9 cellular contexts compared by ENCODE assay signal in the genomic region with DNA sequence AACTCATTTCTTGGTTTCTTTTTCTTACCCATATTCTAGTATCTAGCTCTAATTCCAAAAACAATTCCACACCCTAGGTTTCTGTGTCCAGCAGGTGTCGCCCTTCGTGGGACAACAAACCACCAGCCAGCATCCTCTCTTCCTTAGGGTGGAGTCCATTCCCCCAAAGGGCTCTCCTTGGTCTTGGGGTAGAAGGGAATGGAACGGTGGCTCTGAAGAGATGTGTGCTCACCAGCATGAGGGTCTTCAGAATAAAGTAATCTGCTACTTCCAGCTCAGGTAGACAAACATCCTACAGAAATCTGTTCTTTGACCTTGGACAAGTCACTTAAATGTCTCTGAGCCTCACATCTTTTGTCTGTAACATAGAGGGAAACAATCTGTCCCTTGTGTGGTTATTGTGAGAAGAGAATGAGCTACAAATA. TPM values are rescaled to one million over a fixed set of nuclear protein-coding genes. Genes with fewer than 3 reads are reported as not detected.
DNase-seq lines count a peak whose midpoint lies in the region; ATAC-seq and TF ChIP-seq lines count a peak whose summit lies in the region.
"Had no signal": no experiment of that assay in that cellular context is flagged by ENCODE, and none has a peak within 500 bp of the region (broad histone marks: within the 10 kb centered on the region; RNA-seq: fewer than 3 reads in every experiment).

No MANE protein-coding gene starts in this region.

- H3K4me3 ChIP-seq in CD8-positive, alpha-beta memory T cell (ENCODE audit: low read length): no peak overlapping the region
- H3K4me3 ChIP-seq in Peyer's patch (no peak overlapping the region), fibroblast of pulmonary artery (replicated peaks; ENCODE audit: low read depth, low read length) (no peak overlapping the region), neuronal stem cell (ENCODE audit: low read length in 2 of 2) (no peak overlapping the region)

- TF ChIP-seq CTCF in Peyer's patch (IDR thresholded peaks at IDR 0.05): peak; percentile 74 to 86 (median 82)
- peak; percentile 92 for TF ChIP-seq CTCF in fibroblast of pulmonary artery (IDR thresholded peaks at IDR 0.05; ENCODE audit: low read length, missing control alignments)

- no peak overlapping the region for H4K8ac ChIP-seq in neuronal stem cell (ENCODE audit: low read depth, low read length)

- no peak overlapping the region for H3K23ac ChIP-seq in neuronal stem cell (ENCODE audit: low read depth, low read length, poor library complexity)

- no peak overlapping the region for H3K4me3 Mint-ChIP-seq in CD8-positive, alpha-beta memory T cell
- no peak overlapping the region for H3K4me3 Mint-ChIP-seq in activated T-cell treated with anti-CD3 and anti-CD28 coated beads, Interleukin-2, amount 50 U/mL, for 72 hours
- H3K4me3 Mint-ChIP-seq: T-helper 1 cell treated with Interleukin-12 subunit alpha and Interleukin-12 subunit beta and Interleukin-4 antibody, amounts not matched to agents 30 μg/mL and 1 μg/mL, for 36 hours had no signal

- peak; percentile 60 to 84 (median 68) for DNase-seq in CD8-positive, alpha-beta memory T cell
- DNase-seq in HT-29 (ENCODE audit: low spot score) (peak; percentile 76), Peyer's patch (peak; percentile 80 to 94 (median 92)), fibroblast of pulmonary artery (ENCODE audit: low read depth) (peak; percentile 85), neuronal stem cell (ENCODE audit: low spot score) (peak; percentile 67), superior temporal gyrus (ENCODE audit: extremely low spot score) (peak; percentile 86)
- DNase-seq in activated T-cell treated with anti-CD3 and anti-CD28 coated beads, Interleukin-2, amount 50 U/mL, for 72 hours: peak; percentile 72 to 73

- H2BK5ac ChIP-seq in neuronal stem cell (ENCODE audit: low read length): no peak overlapping the region

- no peaks in the 10 kb centered on the region for H3K36me3 ChIP-seq in CD8-positive, alpha-beta memory T cell (ENCODE audit: insufficient read depth, low read length)
- H3K36me3 ChIP-seq in Peyer's patch: no peaks in the 10 kb centered on the region
- H3K36me3 ChIP-seq in neuronal stem cell (replicated peaks in 1 of 2; ENCODE audit: control insufficient read depth in 2 of 2, insufficient read depth in 2 of 2, low read length in 2 of 2): no peaks in the 10 kb centered on the region

- no peaks in the 10 kb centered on the region for H3K9me3 ChIP-seq in CD8-positive, alpha-beta memory T cell (ENCODE audit: low read length)
- H3K9me3 ChIP-seq in Peyer's patch (no peaks in the 10 kb centered on the region), neuronal stem cell (replicated peaks in 1 of 2; ENCODE audit: control insufficient read depth in 2 of 2, insufficient read depth in 1 of 2, low read depth in 1 of 2, low read length in 2 of 2) (no peaks in the 10 kb centered on the region)

- CTCF ChIA-PET in CD8-positive, alpha-beta memory T cell (lab: Charles Lee): interaction anchor here (0.6 to 7.1 kb wide), 23 partner anchors 10 to 184 kb away, joined by 3 to 162 read pairs (median 4); partner anchors contain the start of genes BRD2, HLA-DMA, PSMB9 and TAP1

- H2BK120ac ChIP-seq in neuronal stem cell (ENCODE audit: low read depth, low read length): no peak overlapping the region

- no peak overlapping the region for H3K27ac ChIP-seq in CD8-positive, alpha-beta memory T cell (ENCODE audit: low read depth, low read length)
- peak overlapping the region in 1 of 4 donors; percentile 57 for H3K27ac ChIP-seq in Peyer's patch
- no peak overlapping the region for H3K27ac ChIP-seq in neuronal stem cell (replicated peaks; ENCODE audit: low read length)

- H3K9me3 Mint-ChIP-seq in CD8-positive, alpha-beta memory T cell: no peaks in the 10 kb centered on the region
- no peaks in the 10 kb centered on the region for H3K9me3 Mint-ChIP-seq in activated T-cell treated with anti-CD3 and anti-CD28 coated beads, Interleukin-2, amount 50 U/mL, for 72 hours
- H3K9me3 Mint-ChIP-seq: T-helper 1 cell treated with Interleukin-12 subunit alpha and Interleukin-12 subunit beta and Interleukin-4 antibody, amounts not matched to agents 30 μg/mL and 1 μg/mL, for 36 hours had no signal

- H3K4ac ChIP-seq in neuronal stem cell (ENCODE audit: low read length): no peak overlapping the region

- H3K27ac Mint-ChIP-seq in CD8-positive, alpha-beta memory T cell: peak overlapping the region in 1 of 8 donors; percentile 24
- H3K27ac Mint-ChIP-seq in activated T-cell treated with anti-CD3 and anti-CD28 coated beads, Interleukin-2, amount 50 U/mL, for 72 hours: no peak overlapping the region
- H3K27ac Mint-ChIP-seq: T-helper 1 cell treated with Interleukin-12 subunit alpha and Interleukin-12 subunit beta and Interleukin-4 antibody, amounts not matched to agents 30 μg/mL and 1 μg/mL, for 36 hours had no signal

- TF ChIP-seq POLR2A in Peyer's patch (IDR thresholded peaks at IDR 0.05): no peak

- H2BK12ac ChIP-seq in neuronal stem cell (ENCODE audit: low read length): no peak overlapping the region

- peak; percentile 44 to 54 for ATAC-seq in activated T-cell treated with anti-CD3 and anti-CD28 coated beads, Interleukin-2, amount 50 U/mL, for 72 hours (replicated peaks in 1 of 2)
- ATAC-seq in HG03159 (IDR thresholded peaks at IDR 0.05; ENCODE audit: unreplicated experiment): no peak

- H3K4me2 ChIP-seq in neuronal stem cell (ENCODE audit: insufficient read depth, low read length, poor library complexity, severe bottlenecking): no peak overlapping the region

- no peak overlapping the region for H3K18ac ChIP-seq in neuronal stem cell (ENCODE audit: low read length)

- no peak overlapping the region for H2AK5ac ChIP-seq in neuronal stem cell (ENCODE audit: low read depth, low read length)

- no peaks in the 10 kb centered on the region for H3K79me1 ChIP-seq in neuronal stem cell (ENCODE audit: low read depth, low read length)

- H2AFZ ChIP-seq in neuronal stem cell (ENCODE audit: low read length): no peak overlapping the region

- no CpG with 5 or more reads among the region's 3 CpGs for WGBS in neuronal stem cell (ENCODE audit: extremely low coverage in 2 of 2, insufficient read length in 2 of 2, insufficient replicate concordance in 1 of 2), 2 donors

- H3K14ac ChIP-seq in neuronal stem cell (ENCODE audit: low read length): no peak overlapping the region

- H2BK15ac ChIP-seq in neuronal stem cell (ENCODE audit: low read length): no peak overlapping the region

- no peak overlapping the region for H4K91ac ChIP-seq in neuronal stem cell (ENCODE audit: low read depth, low read length, poor library complexity)

- peaks cover 0 to 2% of the 10 kb centered on the region in 2 donors for H3K27me3 Mint-ChIP-seq in CD8-positive, alpha-beta memory T cell
- no peaks in the 10 kb centered on the region for H3K27me3 Mint-ChIP-seq in activated T-cell treated with anti-CD3 and anti-CD28 coated beads, Interleukin-2, amount 50 U/mL, for 72 hours (ENCODE audit: low read depth)

- no peaks in the 10 kb centered on the region for H3K27me3 ChIP-seq in CD8-positive, alpha-beta memory T cell (ENCODE audit: insufficient read depth, low read length, poor library complexity, severe bottlenecking)
- H3K27me3 ChIP-seq in Peyer's patch: no peaks in the 10 kb centered on the region
- peaks cover 0 to 51% (median 0%) of the 10 kb centered on the region in 3 experiments for H3K27me3 ChIP-seq in neuronal stem cell (ENCODE audit: control insufficient read depth in 3 of 3, insufficient read depth in 3 of 3, low read depth in 1 of 3, low read length in 3 of 3)

- POLR2A ChIA-PET in CD8-positive, alpha-beta memory T cell (lab: Charles Lee): interaction anchor here (0.6 to 2.1 kb wide), 10 partner anchors 12 to 856 kb away, joined by 3 to 23 read pairs (median 4); partner anchors contain the start of gene HLA-DMA

- no peaks in the 10 kb centered on the region for H3K4me1 ChIP-seq in CD8-positive, alpha-beta memory T cell (ENCODE audit: insufficient read depth, low read length)
- H3K4me1 ChIP-seq in Peyer's patch (no peaks in the 10 kb centered on the region), neuronal stem cell (ENCODE audit: control insufficient read depth in 2 of 2, insufficient read depth in 1 of 2, low read depth in 1 of 2, low read length in 2 of 2) (no peaks in the 10 kb centered on the region)

- no peak overlapping the region for H3K9ac ChIP-seq in neuronal stem cell (ENCODE audit: low read depth, low read length, poor library complexity)

- H3K36me3 Mint-ChIP-seq in CD8-positive, alpha-beta memory T cell: peaks cover 7 to 25% (median 9%) of the 10 kb centered on the region in 3 donors
- H3K36me3 Mint-ChIP-seq in activated T-cell treated with anti-CD3 and anti-CD28 coated beads, Interleukin-2, amount 50 U/mL, for 72 hours (ENCODE audit: insufficient read depth in 2 of 2): no peaks in the 10 kb centered on the region

- peaks cover 6 to 10% (median 7%) of the 10 kb centered on the region in 3 donors for H3K4me1 Mint-ChIP-seq in CD8-positive, alpha-beta memory T cell
- H3K4me1 Mint-ChIP-seq in activated T-cell treated with anti-CD3 and anti-CD28 coated beads, Interleukin-2, amount 50 U/mL, for 72 hours (ENCODE audit: low read depth): no peaks in the 10 kb centered on the region

RNA-seq across cellular contexts. Expression of gene HLA-DMB, which starts 7.2 kb away (rescaled TPM):
- total RNA-seq in CD8-positive, alpha-beta memory T cell: 1 to 10 TPM; 4.3 to 5.3 TPM
- 25.6 TPM for polyA plus RNA-seq in CD8-positive, alpha-beta memory T cell
- total RNA-seq in HT-29 (2014; rRNA removed; shearing (Covaris generic)): 2.1 and 3.3 TPM in 2 replicates
- 100 to 1,000 TPM in 1 of 4 donors, 10 to 100 TPM in 3; 59.4 to 199 (median 91.6) TPM for total RNA-seq in Peyer's patch
- total RNA-seq in activated T-cell treated with anti-CD3 and anti-CD28 coated beads, Interleukin-2, amount 50 U/mL, for 72 hours: 1 to 10 TPM; 3.4 to 3.6 TPM
- 4.8 TPM for polyA plus RNA-seq in neuronal stem cell (2013, experiment 1 of 2)
- polyA plus RNA-seq in neuronal stem cell (2013, experiment 2 of 2): 5.1 TPM

RNA-seq across cellular contexts. Expression of gene HLA-DMA, which starts 19.2 kb away (rescaled TPM):
- total RNA-seq in CD8-positive, alpha-beta memory T cell: 10 to 100 TPM; 14.0 to 16.5 TPM
- polyA plus RNA-seq in CD8-positive, alpha-beta memory T cell: 35.0 TPM
- 8.5 and 9.0 TPM in 2 replicates for total RNA-seq in HT-29 (2014; rRNA removed; shearing (Covaris generic))
- 10 to 100 TPM; 47.0 to 79.9 (median 62.1) TPM for total RNA-seq in Peyer's patch
- 10 to 100 TPM; 19.4 to 20.2 TPM for total RNA-seq in activated T-cell treated with anti-CD3 and anti-CD28 coated beads, Interleukin-2, amount 50 U/mL, for 72 hours
- 18.7 TPM for polyA plus RNA-seq in neuronal stem cell (2013, experiment 1 of 2)
- 18.3 TPM for polyA plus RNA-seq in neuronal stem cell (2013, experiment 2 of 2)

RNA-seq across cellular contexts. Expression of gene BRD2, which starts 34.7 kb away (rescaled TPM):
- total RNA-seq in CD8-positive, alpha-beta memory T cell: 100 to 1,000 TPM; 373 to 387 TPM
- 89.9 TPM for polyA plus RNA-seq in CD8-positive, alpha-beta memory T cell
- 144 and 147 TPM in 2 replicates for total RNA-seq in HT-29 (2014; rRNA removed; shearing (Covaris generic))
- total RNA-seq in Peyer's patch: 100 to 1,000 TPM; 146 to 525 (median 205) TPM
- total RNA-seq in activated T-cell treated with anti-CD3 and anti-CD28 coated beads, Interleukin-2, amount 50 U/mL, for 72 hours: 100 to 1,000 TPM; 238 to 291 TPM
- polyA plus RNA-seq in neuronal stem cell (2013, experiment 1 of 2): 180 TPM
- 181 TPM for polyA plus RNA-seq in neuronal stem cell (2013, experiment 2 of 2)

Comparison
In these comparisons a context has a peak if more than half of its experiments do, and no peak if none do; other contexts are left out.
1. RNA of gene HLA-DMB, which starts 7.2 kb away (total RNA-seq): 59.4 to 199 TPM in Peyer's patch; 4.3 to 5.3 TPM in CD8-positive, alpha-beta memory T cell, 3.4 to 3.6 TPM in activated T-cell treated with anti-CD3 and anti-CD28 coated beads, Interleukin-2, amount 50 U/mL, for 72 hours and 2.1 to 3.3 TPM in HT-29; every median in the first group is over 4 times any median in the second.
2. Peak in every context shown above with its lines, with median percentiles within 50 percentile points of each other: DNase-seq.